ENCODE assay signal across 1 cellular context in the genomic region with DNA sequence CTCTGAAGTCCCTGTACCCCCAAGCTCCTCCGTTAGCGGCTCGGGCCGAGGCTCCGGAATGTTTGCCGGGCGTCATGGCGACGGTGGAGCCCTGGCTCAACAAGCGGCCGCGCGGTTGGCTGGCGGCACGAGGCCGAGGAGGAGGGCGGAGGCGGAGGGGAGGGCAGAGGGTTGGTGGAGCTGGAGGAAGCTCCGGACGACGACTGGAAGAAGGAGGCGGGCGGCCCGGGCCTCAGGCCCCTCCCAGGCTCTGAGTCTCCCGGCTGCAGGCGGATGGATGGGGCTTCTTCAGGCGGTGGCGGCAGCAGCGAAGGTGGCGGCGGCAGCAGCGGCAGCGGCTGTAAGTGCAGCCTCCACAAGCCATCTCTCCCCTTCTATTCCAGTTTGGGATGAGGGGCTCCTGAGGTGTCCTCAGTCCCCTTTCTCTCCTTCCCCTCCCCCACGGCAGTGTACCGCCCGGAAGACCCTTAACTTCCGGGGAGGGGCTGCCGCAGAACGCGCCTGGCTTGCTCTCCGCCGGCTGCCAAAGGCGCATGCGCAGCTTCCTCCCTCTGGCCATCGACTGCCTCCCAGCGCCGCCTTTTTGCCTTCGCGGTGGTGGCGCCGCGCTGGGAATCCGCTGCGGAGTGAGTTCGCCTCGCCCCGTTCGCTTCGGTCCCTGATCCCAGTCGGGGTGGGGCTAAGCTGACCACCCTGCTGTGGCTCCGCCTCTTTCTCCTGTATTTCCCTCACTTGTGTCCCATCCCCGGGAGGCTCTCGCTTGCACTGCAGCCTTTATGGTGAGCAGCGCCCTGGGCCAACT.
TF ChIP-seq lines count a peak whose summit lies in the region.

A gene with protein sequence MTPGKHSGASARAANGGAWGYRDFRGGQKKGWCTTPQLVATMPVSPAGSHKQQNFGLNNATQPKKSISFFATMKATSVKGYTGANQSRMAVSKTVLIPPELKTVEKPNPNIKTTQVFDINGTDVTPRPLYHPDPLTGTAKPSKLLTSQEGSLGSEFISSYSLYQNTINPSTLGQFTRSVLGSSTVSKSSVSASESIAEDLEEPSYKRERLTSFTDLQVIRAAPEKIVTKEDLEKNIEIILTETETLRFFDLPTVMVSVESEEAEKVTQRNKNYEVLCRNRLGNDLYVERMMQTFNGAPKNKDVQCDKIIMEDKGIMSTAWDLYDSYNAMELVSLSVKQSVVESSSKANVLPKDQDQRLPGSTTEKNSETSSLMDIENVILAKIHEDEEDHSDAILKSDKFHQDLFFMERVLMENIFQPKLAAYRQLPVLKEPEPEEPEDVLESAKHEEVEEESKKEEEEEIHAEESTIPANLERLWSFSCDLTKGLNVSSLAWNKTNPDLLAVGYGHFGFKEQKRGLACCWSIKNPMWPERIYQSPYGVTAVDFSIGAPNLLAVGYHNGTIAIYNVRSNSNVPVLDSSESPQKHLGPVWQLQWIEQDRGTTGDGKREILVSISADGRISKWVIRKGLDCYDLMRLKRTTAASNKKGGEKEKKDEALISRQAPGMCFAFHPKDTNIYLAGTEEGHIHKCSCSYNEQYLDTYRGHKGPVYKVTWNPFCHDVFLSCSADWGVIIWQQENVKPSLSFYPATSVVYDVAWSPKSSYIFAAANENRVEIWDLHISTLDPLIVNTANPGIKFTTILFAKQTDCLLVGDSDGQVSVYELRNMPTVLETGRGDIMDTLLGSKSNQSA (minus strand): TSS at position 101 of the 802 bp plus-strand sequence. CDS start 25 bp downstream, at position 76.
A gene (plus strand): TSS at position 235 of the 802 bp plus-strand sequence. CDS start 39 bp downstream, at position 274.

TF ChIP-seq in HEK293, 187 proteins besides CTCF, POLR2A, EP300 and RAD21 (continued from another document and continues in another):
- TF ChIP-seq, protein P1, sequence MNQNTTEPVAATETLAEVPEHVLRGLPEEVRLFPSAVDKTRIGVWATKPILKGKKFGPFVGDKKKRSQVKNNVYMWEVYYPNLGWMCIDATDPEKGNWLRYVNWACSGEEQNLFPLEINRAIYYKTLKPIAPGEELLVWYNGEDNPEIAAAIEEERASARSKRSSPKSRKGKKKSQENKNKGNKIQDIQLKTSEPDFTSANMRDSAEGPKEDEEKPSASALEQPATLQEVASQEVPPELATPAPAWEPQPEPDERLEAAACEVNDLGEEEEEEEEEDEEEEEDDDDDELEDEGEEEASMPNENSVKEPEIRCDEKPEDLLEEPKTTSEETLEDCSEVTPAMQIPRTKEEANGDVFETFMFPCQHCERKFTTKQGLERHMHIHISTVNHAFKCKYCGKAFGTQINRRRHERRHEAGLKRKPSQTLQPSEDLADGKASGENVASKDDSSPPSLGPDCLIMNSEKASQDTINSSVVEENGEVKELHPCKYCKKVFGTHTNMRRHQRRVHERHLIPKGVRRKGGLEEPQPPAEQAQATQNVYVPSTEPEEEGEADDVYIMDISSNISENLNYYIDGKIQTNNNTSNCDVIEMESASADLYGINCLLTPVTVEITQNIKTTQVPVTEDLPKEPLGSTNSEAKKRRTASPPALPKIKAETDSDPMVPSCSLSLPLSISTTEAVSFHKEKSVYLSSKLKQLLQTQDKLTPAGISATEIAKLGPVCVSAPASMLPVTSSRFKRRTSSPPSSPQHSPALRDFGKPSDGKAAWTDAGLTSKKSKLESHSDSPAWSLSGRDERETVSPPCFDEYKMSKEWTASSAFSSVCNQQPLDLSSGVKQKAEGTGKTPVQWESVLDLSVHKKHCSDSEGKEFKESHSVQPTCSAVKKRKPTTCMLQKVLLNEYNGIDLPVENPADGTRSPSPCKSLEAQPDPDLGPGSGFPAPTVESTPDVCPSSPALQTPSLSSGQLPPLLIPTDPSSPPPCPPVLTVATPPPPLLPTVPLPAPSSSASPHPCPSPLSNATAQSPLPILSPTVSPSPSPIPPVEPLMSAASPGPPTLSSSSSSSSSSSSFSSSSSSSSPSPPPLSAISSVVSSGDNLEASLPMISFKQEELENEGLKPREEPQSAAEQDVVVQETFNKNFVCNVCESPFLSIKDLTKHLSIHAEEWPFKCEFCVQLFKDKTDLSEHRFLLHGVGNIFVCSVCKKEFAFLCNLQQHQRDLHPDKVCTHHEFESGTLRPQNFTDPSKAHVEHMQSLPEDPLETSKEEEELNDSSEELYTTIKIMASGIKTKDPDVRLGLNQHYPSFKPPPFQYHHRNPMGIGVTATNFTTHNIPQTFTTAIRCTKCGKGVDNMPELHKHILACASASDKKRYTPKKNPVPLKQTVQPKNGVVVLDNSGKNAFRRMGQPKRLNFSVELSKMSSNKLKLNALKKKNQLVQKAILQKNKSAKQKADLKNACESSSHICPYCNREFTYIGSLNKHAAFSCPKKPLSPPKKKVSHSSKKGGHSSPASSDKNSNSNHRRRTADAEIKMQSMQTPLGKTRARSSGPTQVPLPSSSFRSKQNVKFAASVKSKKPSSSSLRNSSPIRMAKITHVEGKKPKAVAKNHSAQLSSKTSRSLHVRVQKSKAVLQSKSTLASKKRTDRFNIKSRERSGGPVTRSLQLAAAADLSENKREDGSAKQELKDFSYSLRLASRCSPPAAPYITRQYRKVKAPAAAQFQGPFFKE (tag by site-specific recombination; IDR thresholded peaks at IDR 0.05; ENCODE audit: borderline replicate concordance), result no peak
- TF ChIP-seq ZNF404 (tag by site-specific recombination; IDR thresholded peaks at IDR 0.05) (no peak), BCL11B (tag by site-specific recombination; IDR thresholded peaks at IDR 0.05; ENCODE audit: low read depth) (peak; percentile 18; the same call in 1 of the 2 replicates), ZNF416 (tag by site-specific recombination; IDR thresholded peaks at IDR 0.05) (no peak), ZNF133 (tag by site-specific recombination; IDR thresholded peaks at IDR 0.05) (no peak), ZNF596 (tag by site-specific recombination; IDR thresholded peaks at IDR 0.05) (no peak), ZNF184 (tag by site-specific recombination; IDR thresholded peaks at IDR 0.05) (no peak), ZNF664 (tag by site-specific recombination; IDR thresholded peaks at IDR 0.05) (no peak), ZNF157 (tag by site-specific recombination; IDR thresholded peaks at IDR 0.05) (no peak), ZNF223 (tag by site-specific recombination; IDR thresholded peaks at IDR 0.05) (no peak), ZNF341 (tag by site-specific recombination; IDR thresholded peaks at IDR 0.05; ENCODE audit: low read depth) (peak; percentile 66; the same call in 1 of the 2 replicates), ZFP69B (tag by site-specific recombination; IDR thresholded peaks at IDR 0.05) (peak; percentile 33; the same call in 1 of the 2 replicates), ZNF548 (tag by site-specific recombination; IDR thresholded peaks at IDR 0.05) (no peak), ZNF221 (tag by site-specific recombination; IDR thresholded peaks at IDR 0.05; ENCODE audit: borderline replicate concordance) (no peak), ZNF211 (tag by site-specific recombination; IDR thresholded peaks at IDR 0.05; ENCODE audit: low read depth) (no peak), SP7 (tag by site-specific recombination; IDR thresholded peaks at IDR 0.05) (peak; percentile 79; the same call in 1 of the 2 replicates)
- TF ChIP-seq, protein P2, sequence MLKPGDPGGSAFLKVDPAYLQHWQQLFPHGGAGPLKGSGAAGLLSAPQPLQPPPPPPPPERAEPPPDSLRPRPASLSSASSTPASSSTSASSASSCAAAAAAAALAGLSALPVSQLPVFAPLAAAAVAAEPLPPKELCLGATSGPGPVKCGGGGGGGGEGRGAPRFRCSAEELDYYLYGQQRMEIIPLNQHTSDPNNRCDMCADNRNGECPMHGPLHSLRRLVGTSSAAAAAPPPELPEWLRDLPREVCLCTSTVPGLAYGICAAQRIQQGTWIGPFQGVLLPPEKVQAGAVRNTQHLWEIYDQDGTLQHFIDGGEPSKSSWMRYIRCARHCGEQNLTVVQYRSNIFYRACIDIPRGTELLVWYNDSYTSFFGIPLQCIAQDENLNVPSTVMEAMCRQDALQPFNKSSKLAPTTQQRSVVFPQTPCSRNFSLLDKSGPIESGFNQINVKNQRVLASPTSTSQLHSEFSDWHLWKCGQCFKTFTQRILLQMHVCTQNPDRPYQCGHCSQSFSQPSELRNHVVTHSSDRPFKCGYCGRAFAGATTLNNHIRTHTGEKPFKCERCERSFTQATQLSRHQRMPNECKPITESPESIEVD (tag by site-specific recombination; IDR thresholded peaks at IDR 0.05), result no peak
- TF ChIP-seq, protein P3, sequence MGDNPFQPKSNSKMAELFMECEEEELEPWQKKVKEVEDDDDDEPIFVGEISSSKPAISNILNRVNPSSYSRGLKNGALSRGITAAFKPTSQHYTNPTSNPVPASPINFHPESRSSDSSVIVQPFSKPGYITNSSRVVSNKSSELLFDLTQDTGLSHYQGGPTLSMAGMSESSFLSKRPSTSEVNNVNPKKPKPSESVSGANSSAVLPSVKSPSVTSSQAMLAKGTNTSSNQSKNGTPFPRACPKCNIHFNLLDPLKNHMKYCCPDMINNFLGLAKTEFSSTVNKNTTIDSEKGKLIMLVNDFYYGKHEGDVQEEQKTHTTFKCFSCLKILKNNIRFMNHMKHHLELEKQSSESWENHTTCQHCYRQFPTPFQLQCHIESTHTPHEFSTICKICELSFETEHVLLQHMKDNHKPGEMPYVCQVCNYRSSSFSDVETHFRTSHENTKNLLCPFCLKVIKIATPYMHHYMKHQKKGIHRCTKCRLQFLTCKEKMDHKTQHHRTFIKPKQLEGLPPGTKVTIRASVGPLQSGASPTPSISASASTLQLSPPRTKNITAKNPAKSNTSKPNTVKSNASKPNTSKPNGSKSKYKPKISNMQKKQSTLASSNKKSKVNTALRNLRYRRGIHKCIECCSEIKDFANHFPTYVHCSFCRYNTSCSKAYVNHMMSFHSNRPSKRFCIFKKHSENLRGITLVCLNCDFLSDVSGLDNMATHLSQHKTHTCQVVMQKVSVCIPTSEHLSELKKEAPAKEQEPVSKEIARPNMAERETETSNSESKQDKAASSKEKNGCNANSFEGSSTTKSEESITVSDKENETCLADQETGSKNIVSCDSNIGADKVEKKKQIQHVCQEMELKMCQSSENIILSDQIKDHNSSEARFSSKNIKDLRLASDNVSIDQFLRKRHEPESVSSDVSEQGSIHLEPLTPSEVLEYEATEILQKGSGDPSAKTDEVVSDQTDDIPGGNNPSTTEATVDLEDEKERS (tag by site-specific recombination; IDR thresholded peaks at IDR 0.05), result no peak
- TF ChIP-seq, protein P4, sequence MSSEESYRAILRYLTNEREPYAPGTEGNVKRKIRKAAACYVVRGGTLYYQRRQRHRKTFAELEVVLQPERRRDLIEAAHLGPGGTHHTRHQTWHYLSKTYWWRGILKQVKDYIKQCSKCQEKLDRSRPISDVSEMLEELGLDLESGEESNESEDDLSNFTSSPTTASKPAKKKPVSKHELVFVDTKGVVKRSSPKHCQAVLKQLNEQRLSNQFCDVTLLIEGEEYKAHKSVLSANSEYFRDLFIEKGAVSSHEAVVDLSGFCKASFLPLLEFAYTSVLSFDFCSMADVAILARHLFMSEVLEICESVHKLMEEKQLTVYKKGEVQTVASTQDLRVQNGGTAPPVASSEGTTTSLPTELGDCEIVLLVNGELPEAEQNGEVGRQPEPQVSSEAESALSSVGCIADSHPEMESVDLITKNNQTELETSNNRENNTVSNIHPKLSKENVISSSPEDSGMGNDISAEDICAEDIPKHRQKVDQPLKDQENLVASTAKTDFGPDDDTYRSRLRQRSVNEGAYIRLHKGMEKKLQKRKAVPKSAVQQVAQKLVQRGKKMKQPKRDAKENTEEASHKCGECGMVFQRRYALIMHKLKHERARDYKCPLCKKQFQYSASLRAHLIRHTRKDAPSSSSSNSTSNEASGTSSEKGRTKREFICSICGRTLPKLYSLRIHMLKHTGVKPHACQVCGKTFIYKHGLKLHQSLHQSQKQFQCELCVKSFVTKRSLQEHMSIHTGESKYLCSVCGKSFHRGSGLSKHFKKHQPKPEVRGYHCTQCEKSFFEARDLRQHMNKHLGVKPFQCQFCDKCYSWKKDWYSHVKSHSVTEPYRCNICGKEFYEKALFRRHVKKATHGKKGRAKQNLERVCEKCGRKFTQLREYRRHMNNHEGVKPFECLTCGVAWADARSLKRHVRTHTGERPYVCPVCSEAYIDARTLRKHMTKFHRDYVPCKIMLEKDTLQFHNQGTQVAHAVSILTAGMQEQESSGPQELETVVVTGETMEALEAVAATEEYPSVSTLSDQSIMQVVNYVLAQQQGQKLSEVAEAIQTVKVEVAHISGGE (tag by site-specific recombination; conservative IDR thresholded peaks at IDR 0.05; ENCODE audit: low read depth), result peak; percentile 89
- TF ChIP-seq, protein P5, sequence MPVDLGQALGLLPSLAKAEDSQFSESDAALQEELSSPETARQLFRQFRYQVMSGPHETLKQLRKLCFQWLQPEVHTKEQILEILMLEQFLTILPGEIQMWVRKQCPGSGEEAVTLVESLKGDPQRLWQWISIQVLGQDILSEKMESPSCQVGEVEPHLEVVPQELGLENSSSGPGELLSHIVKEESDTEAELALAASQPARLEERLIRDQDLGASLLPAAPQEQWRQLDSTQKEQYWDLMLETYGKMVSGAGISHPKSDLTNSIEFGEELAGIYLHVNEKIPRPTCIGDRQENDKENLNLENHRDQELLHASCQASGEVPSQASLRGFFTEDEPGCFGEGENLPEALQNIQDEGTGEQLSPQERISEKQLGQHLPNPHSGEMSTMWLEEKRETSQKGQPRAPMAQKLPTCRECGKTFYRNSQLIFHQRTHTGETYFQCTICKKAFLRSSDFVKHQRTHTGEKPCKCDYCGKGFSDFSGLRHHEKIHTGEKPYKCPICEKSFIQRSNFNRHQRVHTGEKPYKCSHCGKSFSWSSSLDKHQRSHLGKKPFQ (tag by site-specific recombination; IDR thresholded peaks at IDR 0.05), result 0 out of 2 replicates have a peak, but pooled peaks have one; percentile 31
- TF ChIP-seq, protein P6, sequence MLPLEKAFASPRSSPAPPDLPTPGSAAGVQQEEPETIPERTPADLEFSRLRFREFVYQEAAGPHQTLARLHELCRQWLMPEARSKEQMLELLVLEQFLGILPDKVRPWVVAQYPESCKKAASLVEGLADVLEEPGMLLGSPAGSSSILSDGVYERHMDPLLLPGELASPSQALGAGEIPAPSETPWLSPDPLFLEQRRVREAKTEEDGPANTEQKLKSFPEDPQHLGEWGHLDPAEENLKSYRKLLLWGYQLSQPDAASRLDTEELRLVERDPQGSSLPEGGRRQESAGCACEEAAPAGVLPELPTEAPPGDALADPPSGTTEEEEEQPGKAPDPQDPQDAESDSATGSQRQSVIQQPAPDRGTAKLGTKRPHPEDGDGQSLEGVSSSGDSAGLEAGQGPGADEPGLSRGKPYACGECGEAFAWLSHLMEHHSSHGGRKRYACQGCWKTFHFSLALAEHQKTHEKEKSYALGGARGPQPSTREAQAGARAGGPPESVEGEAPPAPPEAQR (tag by site-specific recombination; IDR thresholded peaks at IDR 0.05), result no peak
- TF ChIP-seq, protein P7, sequence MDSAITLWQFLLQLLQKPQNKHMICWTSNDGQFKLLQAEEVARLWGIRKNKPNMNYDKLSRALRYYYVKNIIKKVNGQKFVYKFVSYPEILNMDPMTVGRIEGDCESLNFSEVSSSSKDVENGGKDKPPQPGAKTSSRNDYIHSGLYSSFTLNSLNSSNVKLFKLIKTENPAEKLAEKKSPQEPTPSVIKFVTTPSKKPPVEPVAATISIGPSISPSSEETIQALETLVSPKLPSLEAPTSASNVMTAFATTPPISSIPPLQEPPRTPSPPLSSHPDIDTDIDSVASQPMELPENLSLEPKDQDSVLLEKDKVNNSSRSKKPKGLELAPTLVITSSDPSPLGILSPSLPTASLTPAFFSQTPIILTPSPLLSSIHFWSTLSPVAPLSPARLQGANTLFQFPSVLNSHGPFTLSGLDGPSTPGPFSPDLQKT (IDR thresholded peaks at IDR 0.05; ENCODE audit: borderline replicate concordance, low read depth, low read length), result peak; percentile 61; the same call in 1 of the 2 replicates
